In genomic region chr5:163408311-163408923, GRCh38 we compare ENCODE assay signal across 8 cellular contexts. TPM values are rescaled to one million over a fixed set of nuclear protein-coding genes. Genes with fewer than 3 reads are reported as not detected.
DNase-seq lines count a peak whose midpoint lies in the region; ATAC-seq and TF ChIP-seq lines count a peak whose summit lies in the region.

No MANE protein-coding gene starts in this region.

- H3K14ac ChIP-seq in neuronal stem cell (ENCODE audit: low read length) = no peak overlapping the region

- H3K9me3 Mint-ChIP-seq in CD4-positive, alpha-beta memory T cell = no peaks in the 10 kb centered on the region

- no peaks in the 10 kb centered on the region for H3K79me2 ChIP-seq in fibroblast of lung (ENCODE audit: control insufficient read depth, insufficient read depth, low read length)

- H2BK15ac ChIP-seq in neuronal stem cell (ENCODE audit: low read length) = no peak overlapping the region

- H3K18ac ChIP-seq in neuronal stem cell (ENCODE audit: low read length) = no peak overlapping the region

- H3K79me1 ChIP-seq in neuronal stem cell (ENCODE audit: low read depth, low read length) = no peaks in the 10 kb centered on the region

- peaks cover 0 to 5% (median 3%) of the 10 kb centered on the region in 4 donors for H3K4me1 Mint-ChIP-seq in CD4-positive, alpha-beta memory T cell

- H2BK12ac ChIP-seq in neuronal stem cell (ENCODE audit: low read length) = no peak overlapping the region

- H3K27me3 Mint-ChIP-seq in CD4-positive, alpha-beta memory T cell = peaks cover 6 to 11% of the 10 kb centered on the region in 2 donors

- H3K36me3 Mint-ChIP-seq in CD4-positive, alpha-beta memory T cell = no peaks in the 10 kb centered on the region

- intact Hi-C loops in CD4-positive, alpha-beta memory T cell (cut with micrococcal nuclease) = no loop called here

- H3K4me1 ChIP-seq in CD4-positive, alpha-beta memory T cell (ENCODE audit: insufficient read depth, low read length) = no peaks in the 10 kb centered on the region
- no peaks in the 10 kb centered on the region for H3K4me1 ChIP-seq in fibroblast of lung (ENCODE audit: control insufficient read depth, extremely low read depth, insufficient read depth, low read length)
- no peaks in the 10 kb centered on the region for H3K4me1 ChIP-seq in neuronal stem cell (ENCODE audit: control insufficient read depth in 2 of 2, insufficient read depth in 1 of 2, low read depth in 1 of 2, low read length in 2 of 2)

- POLR2A ChIA-PET in CD4-positive, alpha-beta memory T cell (lab: Charles Lee; ENCODE audit: partially characterized antibody) = interaction anchor here (1.0 kb wide), 1 partner anchor 51 kb away, joined by 6 read pairs; the partner anchor contains the start of genes HMMR and NUDCD2

- no peaks in the 10 kb centered on the region for H3K27me3 ChIP-seq in CD4-positive, alpha-beta memory T cell (ENCODE audit: insufficient read depth, low read length)
- H3K27me3 ChIP-seq in fibroblast of lung (ENCODE audit: control insufficient read depth, insufficient read depth, low read length) = no peaks in the 10 kb centered on the region
- no peaks in the 10 kb centered on the region for H3K27me3 ChIP-seq in neuronal stem cell (ENCODE audit: control insufficient read depth in 3 of 3, insufficient read depth in 3 of 3, low read depth in 1 of 3, low read length in 3 of 3)

- no peaks in the 10 kb centered on the region for H3K9me3 ChIP-seq in CD4-positive, alpha-beta memory T cell (ENCODE audit: control insufficient read depth in 1 of 2, low read length in 2 of 2)
- H3K9me3 ChIP-seq in fibroblast of lung (ENCODE audit: control insufficient read depth, insufficient read depth, low read depth, low read length) (no peaks in the 10 kb centered on the region), neuronal stem cell (replicated peaks in 1 of 2; ENCODE audit: control insufficient read depth in 2 of 2, insufficient read depth in 1 of 2, low read depth in 1 of 2, low read length in 2 of 2) (no peaks in the 10 kb centered on the region)

- H3K9ac ChIP-seq in fibroblast of lung (ENCODE audit: insufficient read depth, low read length) = no peak overlapping the region
- H3K9ac ChIP-seq in neuronal stem cell (ENCODE audit: low read depth, low read length, poor library complexity) = no peak overlapping the region

- H3K4me3 Mint-ChIP-seq in CD4-positive, alpha-beta memory T cell = peak overlapping the region in 2 of 8 donors; percentile 13 to 58

- H3K36me3 ChIP-seq in CD4-positive, alpha-beta memory T cell (ENCODE audit: insufficient read depth, low read length) = no peaks in the 10 kb centered on the region
- H3K36me3 ChIP-seq in fibroblast of lung (ENCODE audit: control insufficient read depth, insufficient read depth, low read length) (no peaks in the 10 kb centered on the region), neuronal stem cell (replicated peaks in 1 of 2; ENCODE audit: control insufficient read depth in 2 of 2, insufficient read depth in 2 of 2, low read length in 2 of 2) (no peaks in the 10 kb centered on the region)

- ATAC-seq in GM19328 (IDR thresholded peaks at IDR 0.05; ENCODE audit: unreplicated experiment) (peak; percentile 64), HG03439 (IDR thresholded peaks at IDR 0.05; ENCODE audit: unreplicated experiment) (peak; percentile 51)

- H3K4me2 ChIP-seq in fibroblast of lung (ENCODE audit: extremely low read depth, insufficient read depth, low read length) (peak overlapping the region; percentile 44), neuronal stem cell (ENCODE audit: insufficient read depth, low read length, poor library complexity, severe bottlenecking) (no peak overlapping the region)

- CTCF ChIA-PET in CD4-positive, alpha-beta memory T cell (lab: Charles Lee; ENCODE audit: partially characterized antibody) = interaction anchor here (0.8 to 2.4 kb wide), 30 partner anchors 9 to 1865 kb away, joined by 3 to 17 read pairs (median 4); no protein-coding TSS in a partner anchor

- H4K20me1 ChIP-seq in fibroblast of lung (ENCODE audit: control insufficient read depth, extremely low read depth, insufficient read depth, low read length) = no peaks in the 10 kb centered on the region

- no peak overlapping the region for H3K4ac ChIP-seq in neuronal stem cell (ENCODE audit: low read length)

- H2AFZ ChIP-seq in fibroblast of lung (ENCODE audit: low read length) (no peak overlapping the region), neuronal stem cell (ENCODE audit: low read length) (no peak overlapping the region)

- WGBS in neuronal stem cell (ENCODE audit: extremely low coverage in 2 of 2, insufficient read length in 2 of 2, insufficient replicate concordance in 1 of 2), 2 donors = no CpG with 5 or more reads among the region's 9 CpGs

- no peak overlapping the region for H3K27ac ChIP-seq in CD4-positive, alpha-beta memory T cell (ENCODE audit: low read depth, low read length)
- no peak overlapping the region for H3K27ac ChIP-seq in fibroblast of lung (ENCODE audit: insufficient read depth, low read length)
- H3K27ac ChIP-seq in neuronal stem cell (replicated peaks; ENCODE audit: low read length) = no peak overlapping the region

- peak; percentile 48 to 61 (median 51) for DNase-seq in CD4-positive, alpha-beta memory T cell
- DNase-seq in NOMO-1 treated with dmso at 0.1 percent for 144 hours (lab: John Stamatoyannopoulos, UW; ENCODE audit: unreplicated experiment) (peak; percentile 47), activated T-cell treated with anti-CD3 and anti-CD28 coated beads for 4 hours (peak; percentile 42), fibroblast of lung (ENCODE audit: low read depth in 2 of 2) (peak; percentile 48 to 74), neuronal stem cell (ENCODE audit: low spot score) (peak; percentile 66), superior temporal gyrus (ENCODE audit: extremely low spot score) (peak; percentile 91)

- no peak overlapping the region for H3K4me3 ChIP-seq in CD4-positive, alpha-beta memory T cell (ENCODE audit: low read length in 2 of 2)
- H3K4me3 ChIP-seq in fibroblast of lung (replicated peaks in 1 of 4; ENCODE audit: control extremely low read depth in 1 of 4, insufficient read depth in 1 of 4, low read depth in 3 of 4, low read length in 4 of 4) = peak overlapping the region in 1 of 4 experiments; percentile 32
- H3K4me3 ChIP-seq in neuronal stem cell (ENCODE audit: low read length in 2 of 2) = no peak overlapping the region

- no peak overlapping the region for H2BK120ac ChIP-seq in neuronal stem cell (ENCODE audit: low read depth, low read length)

- H3K27ac Mint-ChIP-seq in CD4-positive, alpha-beta memory T cell = peak overlapping the region in 1 of 7 donors; percentile 19

- no peak overlapping the region for H4K8ac ChIP-seq in neuronal stem cell (ENCODE audit: low read depth, low read length)

- TF ChIP-seq CTCF in fibroblast of lung (conservative IDR thresholded peaks at IDR 0.05 in 1 of 2, IDR thresholded peaks at IDR 0.05 in 1 of 2; ENCODE audit: low read depth in 1 of 2, low read length in 2 of 2) = peak; percentile 84 to 97

- H2AK5ac ChIP-seq in neuronal stem cell (ENCODE audit: low read depth, low read length) = no peak overlapping the region

- no peak overlapping the region for H4K91ac ChIP-seq in neuronal stem cell (ENCODE audit: low read depth, low read length, poor library complexity)

- H3K23ac ChIP-seq in neuronal stem cell (ENCODE audit: low read depth, low read length, poor library complexity) = no peak overlapping the region

- H2BK5ac ChIP-seq in neuronal stem cell (ENCODE audit: low read length) = no peak overlapping the region

RNA-seq across cellular contexts. Expression of gene CCNG1, which starts 29.0 kb away (rescaled TPM):
- total RNA-seq in CD4-positive, alpha-beta memory T cell = 100 to 1,000 TPM; 132 to 133 TPM
- polyA plus RNA-seq in CD4-positive, alpha-beta memory T cell = 100 to 1,000 TPM; 112 to 205 TPM
- total RNA-seq in fibroblast of lung = 449 and 600 TPM in 2 replicates
- 173 and 210 TPM in 2 replicates for polyA plus RNA-seq in fibroblast of lung
- polyA plus RNA-seq in fibroblast of lung (2012) = 143 and 171 TPM in 2 replicates
- polyA minus RNA-seq in fibroblast of lung (ENCODE audit: low replicate concordance) = 85.4 and 99.1 TPM in 2 replicates
- 337 TPM for polyA plus RNA-seq in neuronal stem cell (2013, experiment 1 of 2)
- 347 TPM for polyA plus RNA-seq in neuronal stem cell (2013, experiment 2 of 2)

RNA-seq across cellular contexts. Expression of gene NUDCD2, which starts 51.5 kb away (rescaled TPM):
- total RNA-seq in CD4-positive, alpha-beta memory T cell = 10 to 100 TPM; 26.0 to 26.4 TPM
- polyA plus RNA-seq in CD4-positive, alpha-beta memory T cell = 10 to 100 TPM; 61.5 to 62.0 TPM
- 6.4 and 7.4 TPM in 2 replicates for total RNA-seq in fibroblast of lung
- polyA plus RNA-seq in fibroblast of lung = 5.4 and 5.9 TPM in 2 replicates
- polyA plus RNA-seq in fibroblast of lung (2012) = 14.5 and 19.9 TPM in 2 replicates
- polyA minus RNA-seq in fibroblast of lung (ENCODE audit: low replicate concordance) = 0.20 and 0.41 TPM in 2 replicates
- 48.5 TPM for polyA plus RNA-seq in neuronal stem cell (2013, experiment 1 of 2)
- polyA plus RNA-seq in neuronal stem cell (2013, experiment 2 of 2) = 48.3 TPM

RNA-seq across cellular contexts. Expression of gene HMMR, which starts 52.0 kb away (rescaled TPM):
- total RNA-seq in CD4-positive, alpha-beta memory T cell = under 1 TPM; 0.11 to 0.15 TPM
- under 1 TPM in 1 of 2 donors, not detected in 1; 0.42 TPM for polyA plus RNA-seq in CD4-positive, alpha-beta memory T cell
- total RNA-seq in fibroblast of lung = 1.3 and 19.7 TPM in 2 replicates
- 5.6 and 25.1 TPM in 2 replicates for polyA plus RNA-seq in fibroblast of lung
- 3.5 and 20.9 TPM in 2 replicates for polyA plus RNA-seq in fibroblast of lung (2012)
- polyA minus RNA-seq in fibroblast of lung (ENCODE audit: low replicate concordance) = 0.16 and 0.33 TPM in 2 replicates
- 82.4 TPM for polyA plus RNA-seq in neuronal stem cell (2013, experiment 1 of 2)
- polyA plus RNA-seq in neuronal stem cell (2013, experiment 2 of 2) = 76.0 TPM
